ENCODE assay signal across 8 cellular contexts in genomic region chrX:85004255-85004654, GRCh38. TPM values are rescaled to one million over a fixed set of nuclear protein-coding genes. Genes with fewer than 3 reads are reported as not detected.
DNase-seq lines count a peak whose midpoint lies in the region; ATAC-seq lines count a peak whose summit lies in the region.

No MANE protein-coding gene starts in this region.

- H3K36me3 Mint-ChIP-seq in activated T-helper 2 cell treated with anti-CD3 and anti-CD28 coated beads, Interferon-gamma antibody, Interleukin-2, Interleukin-4, amounts not matched to agents 10 μg/mL and 5 μg/mL and 100 μg/mL, durations not matched to agents 14 hours and 24 hours and 36 hours (ENCODE audit: low read depth): no peaks in the 10 kb centered on the region
- H3K36me3 Mint-ChIP-seq in stimulated activated memory B cell treated with anti-CD40 and anti-IgM and Interleukin-4, amounts not matched to agents 10 μg/mL and 1 μg/mL and 100 μg/mL, for 72 hours: no peaks in the 10 kb centered on the region

- H3K27ac Mint-ChIP-seq in activated T-helper 2 cell treated with anti-CD3 and anti-CD28 coated beads, Interferon-gamma antibody, Interleukin-2, Interleukin-4, amounts not matched to agents 10 μg/mL and 5 μg/mL and 100 μg/mL, durations not matched to agents 14 hours and 24 hours and 36 hours: peak overlapping the region; percentile 76
- H3K27ac Mint-ChIP-seq in stimulated activated memory B cell treated with anti-CD40 and anti-IgM and Interleukin-4, amounts not matched to agents 10 μg/mL and 1 μg/mL and 100 μg/mL, for 72 hours: peak overlapping the region; percentile 82

- H3K4me3 ChIP-seq in iPS-18a (ENCODE audit: low read length): peak overlapping the region; percentile 83

- no peaks in the 10 kb centered on the region for H3K27me3 Mint-ChIP-seq in activated T-helper 2 cell treated with anti-CD3 and anti-CD28 coated beads, Interferon-gamma antibody, Interleukin-2, Interleukin-4, amounts not matched to agents 10 μg/mL and 5 μg/mL and 100 μg/mL, durations not matched to agents 14 hours and 24 hours and 36 hours (ENCODE audit: low read depth)
- H3K27me3 Mint-ChIP-seq in stimulated activated memory B cell treated with anti-CD40 and anti-IgM and Interleukin-4, amounts not matched to agents 10 μg/mL and 1 μg/mL and 100 μg/mL, for 72 hours: no peaks in the 10 kb centered on the region

- peak; percentile 1 for ATAC-seq in HG03066 (IDR thresholded peaks at IDR 0.05; ENCODE audit: low read depth, unreplicated experiment)
- ATAC-seq in stimulated activated memory B cell treated with anti-CD40 and anti-IgM and Interleukin-4, amounts not matched to agents 10 μg/mL and 1 μg/mL and 100 μg/mL, for 72 hours: no peak

- H3K4me1 Mint-ChIP-seq in activated T-helper 2 cell treated with anti-CD3 and anti-CD28 coated beads, Interferon-gamma antibody, Interleukin-2, Interleukin-4, amounts not matched to agents 10 μg/mL and 5 μg/mL and 100 μg/mL, durations not matched to agents 14 hours and 24 hours and 36 hours (ENCODE audit: low read depth): peaks cover 6% of the 10 kb centered on the region
- H3K4me1 Mint-ChIP-seq in stimulated activated memory B cell treated with anti-CD40 and anti-IgM and Interleukin-4, amounts not matched to agents 10 μg/mL and 1 μg/mL and 100 μg/mL, for 72 hours: peaks cover 34% of the 10 kb centered on the region

- intact Hi-C loops in activated T-helper 2 cell treated with anti-CD3 and anti-CD28 coated beads, Interferon-gamma antibody, Interleukin-2, Interleukin-4, amounts not matched to agents 10 μg/mL and 5 μg/mL and 100 μg/mL, durations not matched to agents 14 hours and 24 hours and 36 hours (cut with micrococcal nuclease): no loop called here

- H3K9me3 ChIP-seq in iPS-18a (ENCODE audit: control insufficient read depth, low read depth, low read length): peaks cover 17% of the 10 kb centered on the region

- H3K9ac ChIP-seq in iPS-18a (ENCODE audit: low read length): peak overlapping the region; percentile 83

- no peaks in the 10 kb centered on the region for H3K36me3 ChIP-seq in iPS-18a (ENCODE audit: control insufficient read depth, low read depth, low read length)

- H3K9me3 Mint-ChIP-seq in activated T-helper 2 cell treated with anti-CD3 and anti-CD28 coated beads, Interferon-gamma antibody, Interleukin-2, Interleukin-4, amounts not matched to agents 10 μg/mL and 5 μg/mL and 100 μg/mL, durations not matched to agents 14 hours and 24 hours and 36 hours: no peaks in the 10 kb centered on the region
- H3K9me3 Mint-ChIP-seq in stimulated activated memory B cell treated with anti-CD40 and anti-IgM and Interleukin-4, amounts not matched to agents 10 μg/mL and 1 μg/mL and 100 μg/mL, for 72 hours: no peaks in the 10 kb centered on the region

- no peak overlapping the region for H3K27ac ChIP-seq in iPS-18a (ENCODE audit: low read length)

- DNase-seq in ELR (ENCODE audit: low read depth): peak; percentile 32
- DNase-seq in activated T-helper 2 cell treated with anti-CD3 and anti-CD28 coated beads, Interferon-gamma antibody, Interleukin-2, Interleukin-4, amounts not matched to agents 10 μg/mL and 5 μg/mL and 100 μg/mL, durations not matched to agents 14 hours and 24 hours and 36 hours (ENCODE audit: low spot score): no peak
- DNase-seq in SW 1271 (lab: John Stamatoyannopoulos, UW): no peak
- no peak for DNase-seq in SKM-1 (lab: John Stamatoyannopoulos, UW; ENCODE audit: unreplicated experiment)
- no peak for DNase-seq in middle frontal gyrus (ENCODE audit: extremely low spot score, low spot score)

- peak overlapping the region; percentile 87 for H3K4me3 Mint-ChIP-seq in activated T-helper 2 cell treated with anti-CD3 and anti-CD28 coated beads, Interferon-gamma antibody, Interleukin-2, Interleukin-4, amounts not matched to agents 10 μg/mL and 5 μg/mL and 100 μg/mL, durations not matched to agents 14 hours and 24 hours and 36 hours (ENCODE audit: low read depth)
- peak overlapping the region; percentile 89 for H3K4me3 Mint-ChIP-seq in stimulated activated memory B cell treated with anti-CD40 and anti-IgM and Interleukin-4, amounts not matched to agents 10 μg/mL and 1 μg/mL and 100 μg/mL, for 72 hours

- H3K27me3 ChIP-seq in iPS-18a (ENCODE audit: control insufficient read depth, insufficient read depth, low read length): no peaks in the 10 kb centered on the region

- no peaks in the 10 kb centered on the region for H3K4me1 ChIP-seq in iPS-18a (ENCODE audit: control insufficient read depth, low read depth, low read length)

RNA-seq across cellular contexts. Expression of gene APOOL, which starts 0.6 kb away (rescaled TPM):
- 19.9 and 20.0 TPM in 2 replicates for total RNA-seq in activated T-helper 2 cell treated with anti-CD3 and anti-CD28 coated beads, Interferon-gamma antibody, Interleukin-2, Interleukin-4, amounts not matched to agents 10 μg/mL and 5 μg/mL and 100 μg/mL, durations not matched to agents 14 hours and 24 hours and 36 hours
